28 cellular contexts compared by ENCODE assay signal in the genomic region with DNA sequence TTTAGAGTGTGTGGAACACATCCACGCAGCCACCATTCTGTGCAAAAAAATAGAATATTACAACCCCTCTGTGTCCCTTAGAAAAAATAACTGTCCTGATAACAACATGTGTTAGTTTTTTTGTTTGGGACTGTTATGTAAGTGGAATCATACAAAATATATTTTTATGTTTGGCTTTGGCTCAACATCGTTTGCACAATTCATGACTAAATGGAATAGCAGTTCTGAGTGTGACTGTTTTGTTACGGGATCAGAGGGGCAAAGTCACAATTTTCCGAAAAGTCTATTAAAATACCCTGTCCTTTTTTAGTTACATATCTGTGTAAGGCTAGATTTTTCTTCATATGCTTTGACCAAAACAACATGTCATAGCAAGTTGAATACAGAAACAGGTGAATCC. TPM values are rescaled to one million over a fixed set of nuclear protein-coding genes. Genes with fewer than 3 reads are reported as not detected.
DNase-seq lines count a peak whose midpoint lies in the region; ATAC-seq and TF ChIP-seq lines count a peak whose summit lies in the region.
"Had no signal": no experiment of that assay in that cellular context is flagged by ENCODE, and none has a peak within 500 bp of the region (broad histone marks: within the 10 kb centered on the region; RNA-seq: fewer than 3 reads in every experiment).

No MANE protein-coding gene starts in this region.

- no peak overlapping the region for H3K56ac ChIP-seq in mesendoderm (ENCODE audit: low read length)

- H3K9ac ChIP-seq in subcutaneous abdominal adipose tissue (ENCODE audit: low read length in 5 of 5) (peak overlapping the region in 1 of 5 donors; percentile 48), mesendoderm (ENCODE audit: low read length) (no peak overlapping the region)

- H2BK120ac ChIP-seq in mesendoderm (ENCODE audit: low read depth, low read length), result no peak overlapping the region

- no peak overlapping the region for H3K23ac ChIP-seq in mesendoderm (ENCODE audit: low read length)

- H3K36me3 Mint-ChIP-seq in natural killer cell treated with Interleukin-12 subunit alpha and Interleukin-12 subunit beta and Interleukin-15 and Interleukin-18, amount 100 ng/mL, for 72 hours, result peaks cover 23% of the 10 kb centered on the region

- H3K27ac ChIP-seq in subcutaneous abdominal adipose tissue (ENCODE audit: low read depth, low read length) (peak overlapping the region; percentile 68), mesendoderm (ENCODE audit: low read depth, low read length) (no peak overlapping the region)
- H3K27ac ChIP-seq: breast epithelium, vagina had no signal

- TF ChIP-seq CTCF in fibroblast of villous mesenchyme (IDR thresholded peaks at IDR 0.05; ENCODE audit: insufficient read depth, low read depth, low read length), result no peak

- no peak for ATAC-seq in HG03139 (IDR thresholded peaks at IDR 0.05; ENCODE audit: unreplicated experiment)
- ATAC-seq in natural killer cell treated with Interleukin-12 subunit alpha and Interleukin-12 subunit beta and Interleukin-15 and Interleukin-18, amount 100 ng/mL, for 72 hours, result no peak
- ATAC-seq: GM12878; naive thymus-derived CD8-positive, alpha-beta T cell; stimulated activated naive B cell treated with anti-CD40 and anti-IgM and Interleukin-4, amounts not matched to agents 10 μg/mL and 1 μg/mL and 100 μg/mL, for 72 hours had no signal

- H3K9me3 ChIP-seq in subcutaneous abdominal adipose tissue (ENCODE audit: control insufficient read depth in 5 of 5, low read length in 5 of 5), result no peaks in the 10 kb centered on the region
- H3K9me3 ChIP-seq: breast epithelium, vagina had no signal

- H3K18ac ChIP-seq in mesendoderm (ENCODE audit: low read length), result no peak overlapping the region

- H4K5ac ChIP-seq in mesendoderm (ENCODE audit: low read length), result no peak overlapping the region

- H3K4me1 ChIP-seq in subcutaneous abdominal adipose tissue (ENCODE audit: control insufficient read depth in 5 of 5, insufficient read depth in 5 of 5, low read length in 5 of 5) (peaks cover 0 to 9% (median 0%) of the 10 kb centered on the region in 5 donors), mesendoderm (ENCODE audit: control insufficient read depth, low read depth, low read length) (no peaks in the 10 kb centered on the region)
- H3K4me1 ChIP-seq: breast epithelium, vagina had no signal

- no peaks in the 10 kb centered on the region for H3K27me3 Mint-ChIP-seq in natural killer cell treated with Interleukin-12 subunit alpha and Interleukin-12 subunit beta and Interleukin-15 and Interleukin-18, amount 100 ng/mL, for 72 hours
- H3K27me3 Mint-ChIP-seq: CD8-positive, alpha-beta memory T cell; naive thymus-derived CD8-positive, alpha-beta T cell; stimulated activated naive B cell treated with anti-CD40 and anti-IgM and Interleukin-4, amounts not matched to agents 10 μg/mL and 1 μg/mL and 100 μg/mL, for 72 hours had no signal

- no peaks in the 10 kb centered on the region for H3K27me3 ChIP-seq in subcutaneous abdominal adipose tissue (ENCODE audit: control insufficient read depth in 5 of 5, insufficient read depth in 4 of 5, low read length in 5 of 5)
- H3K27me3 ChIP-seq in mesendoderm (ENCODE audit: insufficient read depth, low read length, poor library complexity), result no peaks in the 10 kb centered on the region
- H3K27me3 ChIP-seq: breast epithelium, vagina had no signal

- no peak overlapping the region for H3K4me3 Mint-ChIP-seq in natural killer cell treated with Interleukin-12 subunit alpha and Interleukin-12 subunit beta and Interleukin-15 and Interleukin-18, amount 100 ng/mL, for 72 hours
- H3K4me3 Mint-ChIP-seq: CD8-positive, alpha-beta memory T cell; naive thymus-derived CD8-positive, alpha-beta T cell; stimulated activated naive B cell treated with anti-CD40 and anti-IgM and Interleukin-4, amounts not matched to agents 10 μg/mL and 1 μg/mL and 100 μg/mL, for 72 hours had no signal

- peaks cover 16 to 36% of the 10 kb centered on the region in 2 donors for H3K4me1 Mint-ChIP-seq in natural killer cell treated with Interleukin-12 subunit alpha and Interleukin-12 subunit beta and Interleukin-15 and Interleukin-18, amount 100 ng/mL, for 72 hours (ENCODE audit: low read depth in 2 of 2)

- no peak overlapping the region for H2AK5ac ChIP-seq in mesendoderm (ENCODE audit: low read length)

- DNase-seq in EH (ENCODE audit: low read depth) (peak; percentile 2), LHCN-M2 (ENCODE audit: low read depth) (peak; percentile 21), fibroblast of villous mesenchyme (ENCODE audit: low read depth) (peak; percentile 62), mesendoderm (no peak), SIG-M5 treated with dmso at 0.1 percent for 504 hours (lab: John Stamatoyannopoulos, UW; ENCODE audit: unreplicated experiment) (no peak)
- DNase-seq in natural killer cell treated with Interleukin-12 subunit alpha and Interleukin-12 subunit beta and Interleukin-15 and Interleukin-18, amount 100 ng/mL, for 72 hours (ENCODE audit: low spot score), result no peak
- DNase-seq: ACHN; activated CD4-positive, alpha-beta T cell treated with anti-CD3 and anti-CD28 coated beads, Interleukin-2, amount 50 U/mL, for 48 hours; activated CD4-positive, CD25-positive, alpha-beta regulatory T cell treated with anti-CD3 and anti-CD28 coated beads, Interleukin-2, amount 50 U/mL, for 72 hours; activated naive CD4-positive, alpha-beta T cell; amygdala; CD8-positive, alpha-beta memory T cell; head of caudate nucleus; naive thymus-derived CD8-positive, alpha-beta T cell; NCI-H146; NCI-H2107; NCI-H446; NCI-H748 treated with DMSO at 0.1 percent for 48 hours; nucleus accumbens; SHP77; stimulated activated naive B cell treated with anti-CD40 and anti-IgM and Interleukin-4, amounts not matched to agents 10 μg/mL and 1 μg/mL and 100 μg/mL, for 72 hours; T-helper 2 cell had no signal

- no peak overlapping the region for H3K4ac ChIP-seq in mesendoderm (ENCODE audit: low read depth, low read length)

- no peak overlapping the region for H3K27ac Mint-ChIP-seq in natural killer cell treated with Interleukin-12 subunit alpha and Interleukin-12 subunit beta and Interleukin-15 and Interleukin-18, amount 100 ng/mL, for 72 hours
- H3K27ac Mint-ChIP-seq: stimulated activated naive B cell treated with anti-CD40 and anti-IgM and Interleukin-4, amounts not matched to agents 10 μg/mL and 1 μg/mL and 100 μg/mL, for 72 hours had no signal

- H3K36me3 ChIP-seq in subcutaneous abdominal adipose tissue (ENCODE audit: control insufficient read depth in 5 of 5, insufficient read depth in 5 of 5, low read length in 5 of 5) (peaks cover under 1 to 7% (median 1%) of the 10 kb centered on the region in 5 donors), mesendoderm (ENCODE audit: control insufficient read depth, insufficient read depth, low read length) (no peaks in the 10 kb centered on the region)
- H3K36me3 ChIP-seq: breast epithelium had no signal

- peaks cover 26% of the 10 kb centered on the region for H3K79me2 ChIP-seq in mesendoderm (ENCODE audit: control insufficient read depth, insufficient read depth, low read length)

- H4K8ac ChIP-seq in mesendoderm (ENCODE audit: low read depth, low read length), result no peak overlapping the region

- no peaks in the 10 kb centered on the region for H3K9me3 Mint-ChIP-seq in natural killer cell treated with Interleukin-12 subunit alpha and Interleukin-12 subunit beta and Interleukin-15 and Interleukin-18, amount 100 ng/mL, for 72 hours
- H3K9me3 Mint-ChIP-seq: CD8-positive, alpha-beta memory T cell had no signal

- no CpG with 5 or more reads among the region's 4 CpGs for WGBS in mesendoderm (ENCODE audit: extremely low coverage, insufficient coverage, low lambda C conversion rate)

- no peak overlapping the region for H2BK15ac ChIP-seq in mesendoderm (replicated peaks; ENCODE audit: low read depth)

- H3K4me3 ChIP-seq in fibroblast of villous mesenchyme (ENCODE audit: low read depth, low read length) (no peak overlapping the region), subcutaneous abdominal adipose tissue (ENCODE audit: low read depth in 1 of 5, low read length in 5 of 5) (peak overlapping the region in 1 of 5 donors; percentile 3), mesendoderm (ENCODE audit: low read length) (no peak overlapping the region)
- H3K4me3 ChIP-seq: breast epithelium, GM12878, skin epidermis, vagina had no signal

- H3K4me2 ChIP-seq in mesendoderm (ENCODE audit: low read length), result no peak overlapping the region

- H3K79me1 ChIP-seq in mesendoderm (ENCODE audit: low read length), result peaks cover 7% of the 10 kb centered on the region

- no peak overlapping the region for H2BK5ac ChIP-seq in mesendoderm (ENCODE audit: low read length)

RNA-seq across cellular contexts. Expression of a gene that starts 12.8 kb away (rescaled TPM):
- total RNA-seq in LHCN-M2 (2014; rRNA removed), result 110 and 115 TPM in 2 replicates
- 19.8 TPM for polyA plus RNA-seq in LHCN-M2 (2012)
- 72.8 and 108 TPM in 2 replicates for total RNA-seq in fibroblast of villous mesenchyme
- total RNA-seq in natural killer cell treated with Interleukin-12 subunit alpha and Interleukin-12 subunit beta and Interleukin-15 and Interleukin-18, amount 100 ng/mL, for 72 hours, result 10 to 100 TPM; 72.9 to 95.9 TPM
- 77.7 TPM for polyA plus RNA-seq in mesendoderm (2013, experiment 1 of 2)
- polyA plus RNA-seq in mesendoderm (2013, experiment 2 of 2), result 75.0 TPM

RNA-seq across cellular contexts. Expression of a gene that starts 13.1 kb away (rescaled TPM):
- total RNA-seq in LHCN-M2 (2014; rRNA removed) (37.8 and 40.3 TPM in 2 replicates), fibroblast of villous mesenchyme (36.1 and 43.6 TPM in 2 replicates)
- 9.7 TPM for polyA plus RNA-seq in LHCN-M2 (2012)
- 10 to 100 TPM; 19.2 to 22.1 TPM for total RNA-seq in natural killer cell treated with Interleukin-12 subunit alpha and Interleukin-12 subunit beta and Interleukin-15 and Interleukin-18, amount 100 ng/mL, for 72 hours
- 29.2 TPM for polyA plus RNA-seq in mesendoderm (2013, experiment 1 of 2)
- 29.4 TPM for polyA plus RNA-seq in mesendoderm (2013, experiment 2 of 2)

Comparison
In these comparisons a context has a peak if more than half of its experiments do, and no peak if none do; other contexts are left out.
1. DNase-seq: peak in EH (single experiment), LHCN-M2 (single experiment) and fibroblast of villous mesenchyme (single experiment); none in natural killer cell treated with Interleukin-12 subunit alpha and Interleukin-12 subunit beta and Interleukin-15 and Interleukin-18, amount 100 ng/mL, for 72 hours (single experiment), mesendoderm (single experiment) and SIG-M5 treated with dmso at 0.1 percent for 504 hours (single experiment).